1 cellular context compared by ENCODE assay signal in the genomic region with DNA sequence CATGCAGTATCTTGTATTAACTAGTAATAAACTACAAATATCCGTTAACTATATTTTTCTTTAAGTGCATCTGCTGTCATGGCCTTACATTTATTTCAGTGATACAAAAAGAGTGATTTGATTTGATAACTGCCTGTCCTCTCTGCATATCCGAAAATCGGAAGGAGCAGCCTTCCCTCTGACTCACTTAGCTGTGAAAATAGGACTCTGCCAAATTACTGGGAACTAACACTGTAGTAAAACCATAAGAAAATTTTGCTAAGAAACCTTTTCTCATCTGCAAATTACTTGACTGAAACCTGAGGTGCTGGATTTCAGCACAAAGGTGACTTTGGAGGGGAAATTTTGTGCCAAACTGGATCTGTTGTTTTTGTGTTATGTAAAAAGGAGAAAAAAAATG.
TF ChIP-seq lines count a peak whose summit lies in the region.

No MANE protein-coding gene starts in this region.

TF ChIP-seq in A549, 52 proteins besides CTCF, POLR2A, EP300 and RAD21 (continued from another document):
- TF ChIP-seq, protein P1, sequence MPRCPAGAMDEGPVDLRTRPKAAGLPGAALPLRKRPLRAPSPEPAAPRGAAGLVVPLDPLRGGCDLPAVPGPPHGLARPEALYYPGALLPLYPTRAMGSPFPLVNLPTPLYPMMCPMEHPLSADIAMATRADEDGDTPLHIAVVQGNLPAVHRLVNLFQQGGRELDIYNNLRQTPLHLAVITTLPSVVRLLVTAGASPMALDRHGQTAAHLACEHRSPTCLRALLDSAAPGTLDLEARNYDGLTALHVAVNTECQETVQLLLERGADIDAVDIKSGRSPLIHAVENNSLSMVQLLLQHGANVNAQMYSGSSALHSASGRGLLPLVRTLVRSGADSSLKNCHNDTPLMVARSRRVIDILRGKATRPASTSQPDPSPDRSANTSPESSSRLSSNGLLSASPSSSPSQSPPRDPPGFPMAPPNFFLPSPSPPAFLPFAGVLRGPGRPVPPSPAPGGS (IDR thresholded peaks at IDR 0.05): no peak
- TF ChIP-seq HEYL (CRISPR knock-in tag; IDR thresholded peaks at IDR 0.05) (no peak), CEBPB (IDR thresholded peaks at IDR 0.05) (no peak), EHF (CRISPR knock-in tag; IDR thresholded peaks at IDR 0.05) (no peak)
TF ChIP-seq in A549: peak in this region for 0.
